In genomic region chr1:26864610-26865480, GRCh38 we compare ENCODE assay signal across 8 cellular contexts. TPM values are rescaled to one million over a fixed set of nuclear protein-coding genes. Genes with fewer than 3 reads are reported as not detected.
A peak's percentile ranks its signal among the peaks of the same experiment; 100 is the strongest.
DNase-seq lines count a peak whose midpoint lies in the region; TF ChIP-seq lines count a peak whose summit lies in the region.

No MANE protein-coding gene starts in this region.

- DNase-seq in COLO829 (ENCODE audit: low spot score) (peak; percentile 67), GM20000 (ENCODE audit: low spot score) (peak; percentile 94), HT-29 (ENCODE audit: low spot score) (peak; percentile 98), NK-92 (lab: John Stamatoyannopoulos, UW; ENCODE audit: unreplicated experiment) (peak; percentile 57), lung microvascular endothelial cell (ENCODE audit: low read depth in 2 of 2) (peak; percentile 97)
- DNase-seq in activated CD8-positive, alpha-beta memory T cell treated with anti-CD3 and anti-CD28 coated beads for 24 hours, result peak; percentile 97
- peak; percentile 90 for DNase-seq in effector CD8-positive, alpha-beta T cell (lab: John Stamatoyannopoulos, UW)
- DNase-seq in stimulated activated CD4-positive, alpha-beta T cell treated with anti-CD3 and anti-CD28 coated beads, TNF-alpha, amount 100 ng/mL, for 4 hours (ENCODE audit: low read depth in 3 of 3), result peak; percentile 87 to 89 (median 89)

- no peak for TF ChIP-seq CTCF in GM20000 (IDR thresholded peaks at IDR 0.05; ENCODE audit: extremely low read depth, missing control alignments)

RNA-seq across cellular contexts. Expression of gene SFN, which starts 1.9 kb away (rescaled TPM):
- 170 and 192 TPM in 2 replicates for total RNA-seq in HT-29 (2014; rRNA removed; shearing (Covaris generic))
- total RNA-seq in lung microvascular endothelial cell, result 0.22 TPM in 1 of 2 replicates, not detected in the other

RNA-seq across cellular contexts. Expression of gene GPN2, which starts 25.2 kb away (rescaled TPM):
- total RNA-seq in HT-29 (2014; rRNA removed; shearing (Covaris generic)), result 25.2 and 37.2 TPM in 2 replicates
- total RNA-seq in lung microvascular endothelial cell, result 6.8 and 8.3 TPM in 2 replicates

RNA-seq across cellular contexts. Expression of gene GPATCH3, which starts 35.4 kb away (rescaled TPM):
- total RNA-seq in HT-29 (2014; rRNA removed; shearing (Covaris generic)), result 17.4 and 27.5 TPM in 2 replicates
- 7.6 and 10.3 TPM in 2 replicates for total RNA-seq in lung microvascular endothelial cell

RNA-seq across cellular contexts. Expression of gene ZDHHC18, which starts 38.4 kb away (rescaled TPM):
- total RNA-seq in HT-29 (2014; rRNA removed; shearing (Covaris generic)), result 22.9 and 30.0 TPM in 2 replicates
- 3.3 and 4.2 TPM in 2 replicates for total RNA-seq in lung microvascular endothelial cell

RNA-seq across cellular contexts. Expression of gene NR0B2, which starts 48.9 kb away (rescaled TPM):
- total RNA-seq in HT-29 (2014; rRNA removed; shearing (Covaris generic)), result 17.6 and 18.4 TPM in 2 replicates
- total RNA-seq in lung microvascular endothelial cell, result not detected in 2 replicates

Comparison
In these comparisons a context has a peak if more than half of its experiments do, and no peak if none do; other contexts are left out.
1. Peak in every context shown above with its lines: DNase-seq.
2. RNA of gene SFN, which starts 1.9 kb away (total RNA-seq): 170 to 192 TPM in HT-29; 0.22 TPM in lung microvascular endothelial cell; every median in the first group is over 100 times any median in the second.